1 cellular context compared by ENCODE assay signal in genomic region chr20:13717631-13718044, GRCh38.
TF ChIP-seq lines count a peak whose summit lies in the region.

No MANE protein-coding gene starts in this region.

TF ChIP-seq in GM23338, 12 proteins besides CTCF, POLR2A, EP300 and RAD21 (continued from another document):
- TF ChIP-seq, protein P1, sequence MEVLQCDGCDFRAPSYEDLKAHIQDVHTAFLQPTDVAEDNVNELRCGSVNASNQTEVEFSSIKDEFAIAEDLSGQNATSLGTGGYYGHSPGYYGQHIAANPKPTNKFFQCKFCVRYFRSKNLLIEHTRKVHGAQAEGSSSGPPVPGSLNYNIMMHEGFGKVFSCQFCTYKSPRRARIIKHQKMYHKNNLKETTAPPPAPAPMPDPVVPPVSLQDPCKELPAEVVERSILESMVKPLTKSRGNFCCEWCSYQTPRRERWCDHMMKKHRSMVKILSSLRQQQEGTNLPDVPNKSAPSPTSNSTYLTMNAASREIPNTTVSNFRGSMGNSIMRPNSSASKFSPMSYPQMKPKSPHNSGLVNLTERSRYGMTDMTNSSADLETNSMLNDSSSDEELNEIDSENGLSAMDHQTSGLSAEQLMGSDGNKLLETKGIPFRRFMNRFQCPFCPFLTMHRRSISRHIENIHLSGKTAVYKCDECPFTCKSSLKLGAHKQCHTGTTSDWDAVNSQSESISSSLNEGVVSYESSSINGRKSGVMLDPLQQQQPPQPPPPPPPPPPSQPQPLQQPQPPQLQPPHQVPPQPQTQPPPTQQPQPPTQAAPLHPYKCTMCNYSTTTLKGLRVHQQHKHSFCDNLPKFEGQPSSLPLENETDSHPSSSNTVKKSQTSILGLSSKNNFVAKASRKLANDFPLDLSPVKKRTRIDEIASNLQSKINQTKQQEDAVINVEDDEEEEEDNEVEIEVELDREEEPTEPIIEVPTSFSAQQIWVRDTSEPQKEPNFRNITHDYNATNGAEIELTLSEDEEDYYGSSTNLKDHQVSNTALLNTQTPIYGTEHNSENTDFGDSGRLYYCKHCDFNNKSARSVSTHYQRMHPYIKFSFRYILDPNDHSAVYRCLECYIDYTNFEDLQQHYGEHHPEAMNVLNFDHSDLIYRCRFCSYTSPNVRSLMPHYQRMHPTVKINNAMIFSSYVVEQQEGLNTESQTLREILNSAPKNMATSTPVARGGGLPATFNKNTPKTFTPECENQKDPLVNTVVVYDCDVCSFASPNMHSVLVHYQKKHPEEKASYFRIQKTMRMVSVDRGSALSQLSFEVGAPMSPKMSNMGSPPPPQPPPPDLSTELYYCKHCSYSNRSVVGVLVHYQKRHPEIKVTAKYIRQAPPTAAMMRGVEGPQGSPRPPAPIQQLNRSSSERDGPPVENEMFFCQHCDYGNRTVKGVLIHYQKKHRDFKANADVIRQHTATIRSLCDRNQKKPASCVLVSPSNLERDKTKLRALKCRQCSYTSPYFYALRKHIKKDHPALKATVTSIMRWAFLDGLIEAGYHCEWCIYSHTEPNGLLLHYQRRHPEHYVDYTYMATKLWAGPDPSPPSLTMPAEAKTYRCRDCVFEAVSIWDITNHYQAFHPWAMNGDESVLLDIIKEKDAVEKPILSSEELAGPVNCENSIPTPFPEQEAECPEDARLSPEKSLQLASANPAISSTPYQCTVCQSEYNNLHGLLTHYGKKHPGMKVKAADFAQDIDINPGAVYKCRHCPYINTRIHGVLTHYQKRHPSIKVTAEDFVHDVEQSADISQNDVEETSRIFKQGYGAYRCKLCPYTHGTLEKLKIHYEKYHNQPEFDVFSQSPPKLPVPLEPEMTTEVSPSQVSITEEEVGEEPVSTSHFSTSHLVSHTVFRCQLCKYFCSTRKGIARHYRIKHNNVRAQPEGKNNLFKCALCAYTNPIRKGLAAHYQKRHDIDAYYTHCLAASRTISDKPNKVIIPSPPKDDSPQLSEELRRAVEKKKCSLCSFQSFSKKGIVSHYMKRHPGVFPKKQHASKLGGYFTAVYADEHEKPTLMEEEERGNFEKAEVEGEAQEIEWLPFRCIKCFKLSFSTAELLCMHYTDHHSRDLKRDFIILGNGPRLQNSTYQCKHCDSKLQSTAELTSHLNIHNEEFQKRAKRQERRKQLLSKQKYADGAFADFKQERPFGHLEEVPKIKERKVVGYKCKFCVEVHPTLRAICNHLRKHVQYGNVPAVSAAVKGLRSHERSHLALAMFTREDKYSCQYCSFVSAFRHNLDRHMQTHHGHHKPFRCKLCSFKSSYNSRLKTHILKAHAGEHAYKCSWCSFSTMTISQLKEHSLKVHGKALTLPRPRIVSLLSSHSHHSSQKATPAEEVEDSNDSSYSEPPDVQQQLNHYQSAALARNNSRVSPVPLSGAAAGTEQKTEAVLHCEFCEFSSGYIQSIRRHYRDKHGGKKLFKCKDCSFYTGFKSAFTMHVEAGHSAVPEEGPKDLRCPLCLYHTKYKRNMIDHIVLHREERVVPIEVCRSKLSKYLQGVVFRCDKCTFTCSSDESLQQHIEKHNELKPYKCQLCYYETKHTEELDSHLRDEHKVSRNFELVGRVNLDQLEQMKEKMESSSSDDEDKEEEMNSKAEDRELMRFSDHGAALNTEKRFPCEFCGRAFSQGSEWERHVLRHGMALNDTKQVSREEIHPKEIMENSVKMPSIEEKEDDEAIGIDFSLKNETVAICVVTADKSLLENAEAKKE (CRISPR knock-in tag; IDR thresholded peaks at IDR 0.05) = no peak
- TF ChIP-seq REST (IDR thresholded peaks at IDR 0.05; ENCODE audit: unreplicated experiment) (no peak), STAT1 (IDR thresholded peaks at IDR 0.05; ENCODE audit: unreplicated experiment) (no peak), EZH2 (IDR thresholded peaks at IDR 0.05; ENCODE audit: low read depth, unreplicated experiment) (no peak), NANOG (IDR thresholded peaks at IDR 0.05; ENCODE audit: borderline replicate concordance) (no peak), ZNF114 (CRISPR knock-in tag; IDR thresholded peaks at IDR 0.05) (no peak), EZH2phosphoT487 (IDR thresholded peaks at IDR 0.05; ENCODE audit: unreplicated experiment) (no peak), JUNB (IDR thresholded peaks at IDR 0.05; ENCODE audit: unreplicated experiment) (no peak)
- TF ChIP-seq, protein P2, sequence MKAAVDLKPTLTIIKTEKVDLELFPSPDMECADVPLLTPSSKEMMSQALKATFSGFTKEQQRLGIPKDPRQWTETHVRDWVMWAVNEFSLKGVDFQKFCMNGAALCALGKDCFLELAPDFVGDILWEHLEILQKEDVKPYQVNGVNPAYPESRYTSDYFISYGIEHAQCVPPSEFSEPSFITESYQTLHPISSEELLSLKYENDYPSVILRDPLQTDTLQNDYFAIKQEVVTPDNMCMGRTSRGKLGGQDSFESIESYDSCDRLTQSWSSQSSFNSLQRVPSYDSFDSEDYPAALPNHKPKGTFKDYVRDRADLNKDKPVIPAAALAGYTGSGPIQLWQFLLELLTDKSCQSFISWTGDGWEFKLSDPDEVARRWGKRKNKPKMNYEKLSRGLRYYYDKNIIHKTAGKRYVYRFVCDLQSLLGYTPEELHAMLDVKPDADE (IDR thresholded peaks at IDR 0.05) = no peak
